14 cellular contexts compared by ENCODE assay signal in the genomic region with DNA sequence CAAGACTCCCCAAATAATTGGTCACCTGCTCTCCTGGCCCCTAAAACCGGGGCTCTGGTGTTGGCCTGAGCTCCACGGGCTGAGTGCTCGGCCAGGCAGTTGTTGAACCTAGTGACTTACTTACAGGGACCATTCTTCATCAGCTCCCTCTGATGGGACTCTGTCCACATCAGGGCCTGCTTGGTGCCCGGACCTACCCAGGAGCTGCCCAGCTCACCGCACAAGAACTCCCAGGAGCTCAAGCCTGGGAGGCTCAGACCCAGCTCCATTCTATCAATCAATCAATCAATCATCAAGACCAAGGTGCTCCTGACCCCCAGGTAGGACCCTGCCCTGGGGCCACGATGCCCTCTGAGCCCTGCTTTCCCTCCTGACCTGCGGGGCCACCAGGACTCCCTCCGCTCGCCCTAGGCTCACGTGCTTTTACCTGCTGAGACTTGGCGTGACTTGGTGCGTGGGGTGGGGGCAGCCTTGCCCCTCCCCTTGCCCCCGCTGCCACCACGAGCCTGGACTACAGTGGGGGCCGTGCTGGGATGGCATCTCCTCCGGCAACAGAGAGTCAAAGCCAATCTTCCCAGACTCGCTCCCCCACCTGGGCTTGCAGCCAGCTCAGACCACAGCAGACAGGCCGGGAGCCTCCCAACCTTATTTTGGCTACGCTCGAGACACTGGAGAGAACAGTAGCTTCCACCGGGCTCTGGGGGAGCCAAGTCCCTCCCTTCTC. TPM values are rescaled to one million over a fixed set of nuclear protein-coding genes. Genes with fewer than 3 reads are reported as not detected.
DNase-seq lines count a peak whose midpoint lies in the region; ATAC-seq and TF ChIP-seq lines count a peak whose summit lies in the region.
"Had no signal": no experiment of that assay in that cellular context is flagged by ENCODE, and none has a peak within 500 bp of the region (broad histone marks: within the 10 kb centered on the region; RNA-seq: fewer than 3 reads in every experiment).

No MANE protein-coding gene starts in this region.

- H4K20me1 ChIP-seq in GM23338 (replicated peaks; ENCODE audit: insufficient read depth) = no peaks in the 10 kb centered on the region; the same call in 1 of the 2 replicates

- ATAC-seq in GM23338 = no peak
- no peak for ATAC-seq in activated naive CD4-positive, alpha-beta T cell treated with anti-CD3 and anti-CD28 coated beads, Interleukin-2, amount 50 U/mL, for 72 hours
- ATAC-seq: lower lobe of right lung; stimulated activated naive CD8-positive, alpha-beta T cell treated with anti-CD3 and anti-CD28 coated beads, Interleukin-15, Interleukin-2, amounts not matched to agents 100 U/mL and 50 U/mL, for 24 hours had no signal

- H3K4me1 ChIP-seq in GM23338 (ENCODE audit: insufficient read depth) = peaks cover 10% of the 10 kb centered on the region
- peaks cover 10% of the 10 kb centered on the region for H3K4me1 ChIP-seq in testis
- H3K4me1 ChIP-seq: lower lobe of right lung had no signal

- H3K4me1 Mint-ChIP-seq in GM23338 = peaks cover 20% of the 10 kb centered on the region

- no peak overlapping the region for H3K27ac Mint-ChIP-seq in GM23338
- no peak overlapping the region for H3K27ac Mint-ChIP-seq in activated naive CD4-positive, alpha-beta T cell treated with anti-CD3 and anti-CD28 coated beads, Interleukin-2, amount 50 U/mL, for 72 hours

- no peaks in the 10 kb centered on the region for H3K9me3 ChIP-seq in testis
- H3K9me3 ChIP-seq: lower lobe of right lung had no signal

- no peak overlapping the region for H3K4me3 Mint-ChIP-seq in GM23338

- no peak overlapping the region for H2AFZ ChIP-seq in GM23338

- intact Hi-C loops in testis (cut with DNase I; ENCODE audit: low total_unique reads) = no loop called here

- 0 out of 2 replicates have a peak overlapping the region, but pooled peaks have one; percentile 14 for H3K27ac ChIP-seq in GM23338 (ENCODE audit: low read depth)
- no peak overlapping the region for H3K27ac ChIP-seq in testis
- H3K27ac ChIP-seq: lower lobe of right lung had no signal

- no peaks in the 10 kb centered on the region for H3K9me2 ChIP-seq in GM23338 (ENCODE audit: insufficient read depth)

- in situ Hi-C loops in astrocyte of the spinal cord (cut with HindIII; ENCODE audit: low sequenced_read_pairs) = no loop called here

- H3K27me3 ChIP-seq in GM23338 (ENCODE audit: insufficient read depth) (no peaks in the 10 kb centered on the region), testis (no peaks in the 10 kb centered on the region)

- 0 out of 2 replicates have a peak, but pooled peaks cover 5% of the 10 kb centered on the region for H3F3A ChIP-seq in GM23338 (replicated peaks; ENCODE audit: low read depth)

- H3K9me3 Mint-ChIP-seq in GM23338 = no peaks in the 10 kb centered on the region; the same call in 2 of the 3 replicates
- no peaks in the 10 kb centered on the region for H3K9me3 Mint-ChIP-seq in activated naive CD4-positive, alpha-beta T cell treated with anti-CD3 and anti-CD28 coated beads, Interleukin-2, amount 50 U/mL, for 72 hours

- no peak overlapping the region for H3K4me2 ChIP-seq in GM23338

- 61 to 74% methylated on average over 13 to 21 of the region's 21 CpGs for WGBS in testis, 2 donors

- H3K36me3 Mint-ChIP-seq in GM23338 (ENCODE audit: low read depth) = peaks cover 14% of the 10 kb centered on the region
- no peaks in the 10 kb centered on the region for H3K36me3 Mint-ChIP-seq in activated naive CD4-positive, alpha-beta T cell treated with anti-CD3 and anti-CD28 coated beads, Interleukin-2, amount 50 U/mL, for 72 hours

- H3K4me3 ChIP-seq in GM23338 (no peak overlapping the region), astrocyte of the spinal cord (ENCODE audit: low read depth, low read length) (no peak overlapping the region), testis (no peak overlapping the region)
- H3K4me3 ChIP-seq: lower lobe of right lung had no signal

- peaks cover 9% of the 10 kb centered on the region for H3K27me3 Mint-ChIP-seq in GM23338 (ENCODE audit: insufficient read depth, low read depth, poor library complexity)

- TF ChIP-seq CTCF in GM23338 (conservative IDR thresholded peaks at IDR 0.05; ENCODE audit: low read depth in 2 of 2) (no peak), astrocyte of the spinal cord (IDR thresholded peaks at IDR 0.05; ENCODE audit: low read depth, low read length) (no peak), testis (IDR thresholded peaks at IDR 0.05) (no peak)

- H3K79me2 ChIP-seq in GM23338 (replicated peaks; ENCODE audit: insufficient read depth) = no peaks in the 10 kb centered on the region

- no peaks in the 10 kb centered on the region; the same call in 1 of the 2 replicates for H3K36me3 ChIP-seq in GM23338 (ENCODE audit: insufficient read depth)
- no peaks in the 10 kb centered on the region for H3K36me3 ChIP-seq in testis (ENCODE audit: low read depth, missing control alignments)

- DNase-seq in GM23338 (ENCODE audit: low spot score) (no peak), astrocyte of the spinal cord (ENCODE audit: low read depth, low spot score) (peak; percentile 58), iris pigment epithelial cell (ENCODE audit: low read depth) (peak; percentile 37), testis (peak; percentile 75), mucosa of gallbladder (ENCODE audit: low spot score) (no peak), NCI-H82 (lab: John Stamatoyannopoulos, UW) (no peak)
- DNase-seq in activated effector memory CD4-positive, alpha-beta T cell treated with anti-CD3 and anti-CD28 coated beads, Interleukin-2, amount 50 U/mL, for 16 hours = no peak
- no peak for DNase-seq in activated naive CD4-positive, alpha-beta T cell treated with anti-CD3 and anti-CD28 coated beads, Interleukin-2, amount 50 U/mL, for 72 hours (ENCODE audit: low spot score in 2 of 2)
- DNase-seq: effector memory CD4-positive, alpha-beta T cell; lower lobe of right lung; NCI-H446; stimulated activated CD4-positive, alpha-beta T cell treated with anti-CD3 and anti-CD28 coated beads, Interleukin-2, amount 100 ng/mL, for 48 hours; stimulated activated naive CD8-positive, alpha-beta T cell treated with anti-CD3 and anti-CD28 coated beads, Interleukin-15, Interleukin-2, amounts not matched to agents 100 U/mL and 50 U/mL, for 24 hours had no signal

- TF ChIP-seq POLR2A in testis (IDR thresholded peaks at IDR 0.05) = no peak

TF ChIP-seq in GM23338, 12 proteins besides CTCF, POLR2A, EP300 and RAD21 (continues in another document):
- TF ChIP-seq EZH2phosphoT487 (IDR thresholded peaks at IDR 0.05; ENCODE audit: unreplicated experiment) (no peak), ZNF331 (CRISPR knock-in tag; IDR thresholded peaks at IDR 0.05; ENCODE audit: low read depth) (no peak)

RNA-seq across cellular contexts. Expression of a gene that starts 15.7 kb away (rescaled TPM):
- total RNA-seq in GM23338 (2014; rRNA removed; shearing (Covaris generic)) = 4.6 and 6.6 TPM in 2 replicates
- polyA plus RNA-seq in GM23338 (2016; fragmentation: Nextera tagmentation; extraction: Ambion mirVana) (3.1 and 4.3 TPM in 2 replicates), testis (ENCODE audit: insufficient read depth, low read depth, low replicate concordance) (7.9 TPM)
- total RNA-seq in testis (10 to 100 TPM in 1 of 2 donors, 1 to 10 TPM in 1; 5.4 to 11.9 TPM), mucosa of gallbladder (3.5 TPM)
- not detected for total RNA-seq in activated naive CD4-positive, alpha-beta T cell treated with anti-CD3 and anti-CD28 coated beads, Interleukin-2, amount 50 U/mL, for 72 hours
- total RNA-seq: activated CD8-positive, alpha-beta memory T cell treated with anti-CD3 and anti-CD28 coated beads for 36 hours had no signal

RNA-seq across cellular contexts. Expression of a gene that starts 23.8 kb away (rescaled TPM):
- total RNA-seq in GM23338 (2014; rRNA removed; shearing (Covaris generic)) = 16.5 and 19.6 TPM in 2 replicates
- polyA plus RNA-seq in GM23338 (2016; fragmentation: Nextera tagmentation; extraction: Ambion mirVana) (1.6 and 1.9 TPM in 2 replicates), testis (ENCODE audit: insufficient read depth, low read depth, low replicate concordance) (24.6 TPM)
- total RNA-seq in testis (10 to 100 TPM; 25.6 to 28.7 TPM), mucosa of gallbladder (113 TPM)
- 1 to 10 TPM in 1 of 2 donors, under 1 TPM in 1; 0.82 to 1.8 TPM for total RNA-seq in activated naive CD4-positive, alpha-beta T cell treated with anti-CD3 and anti-CD28 coated beads, Interleukin-2, amount 50 U/mL, for 72 hours

Comparison
In these comparisons a context has a peak if more than half of its experiments do, and no peak if none do; other contexts are left out.
1. DNase-seq: peak in astrocyte of the spinal cord (single experiment), iris pigment epithelial cell (single experiment) and testis (single experiment); none in GM23338 (single experiment), mucosa of gallbladder (single experiment), activated effector memory CD4-positive, alpha-beta T cell treated with anti-CD3 and anti-CD28 coated beads, Interleukin-2, amount 50 U/mL, for 16 hours (single experiment), activated naive CD4-positive, alpha-beta T cell treated with anti-CD3 and anti-CD28 coated beads, Interleukin-2, amount 50 U/mL, for 72 hours (0 of 2) and NCI-H82 (single experiment).